In the genomic region with DNA sequence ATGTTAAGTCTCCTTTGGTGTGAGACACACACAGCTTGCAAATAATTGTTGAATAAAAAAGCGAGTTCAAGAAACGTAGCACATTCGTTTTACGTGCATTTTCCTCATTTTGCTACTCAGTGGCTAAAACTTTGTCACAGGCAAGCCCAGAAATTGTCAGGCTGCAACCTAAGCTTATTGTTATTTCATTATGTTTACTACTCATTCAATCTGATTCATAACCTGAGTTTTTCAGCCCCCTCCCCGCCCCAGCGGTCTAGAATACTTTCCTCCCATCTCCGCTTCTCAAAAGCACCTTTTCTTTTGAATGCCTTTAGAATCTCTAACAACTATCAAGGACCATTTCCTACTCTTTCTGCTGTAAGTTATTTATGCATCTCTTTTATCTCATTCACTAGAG, we compare ENCODE assay signal across 8 cellular contexts.
DNase-seq lines count a peak whose midpoint lies in the region; ATAC-seq and TF ChIP-seq lines count a peak whose summit lies in the region.

No MANE protein-coding gene starts in this region.

- H3K4me1 ChIP-seq in ACC112 (ENCODE audit: control insufficient read depth, insufficient read depth, low read length, unreplicated experiment) (peaks cover 29% of the 10 kb centered on the region), KMS-11 (ENCODE audit: low read depth, poor library complexity, severe bottlenecking) (peaks cover 47% of the 10 kb centered on the region), muscle layer of duodenum (ENCODE audit: control insufficient read depth in 1 of 2, insufficient read depth in 2 of 2, low read length in 2 of 2) (peaks cover 19 to 52% of the 10 kb centered on the region in 2 donors)

- no peak for TF ChIP-seq CTCF in KMS-11 (conservative IDR thresholded peaks at IDR 0.05; ENCODE audit: low read depth, low read length)

- DNase-seq in caudate nucleus (lab: John Stamatoyannopoulos, UW), result no peak
- no peak for DNase-seq in SHP77 (lab: John Stamatoyannopoulos, UW)
- no peak for DNase-seq in activated CD8-positive, alpha-beta memory T cell treated with anti-CD3 and anti-CD28 coated beads, Interleukin-2, amount 50 U/mL, for 48 hours

- peak overlapping the region; percentile 92; the same call in 1 of the 2 replicates for H3K9ac ChIP-seq in KMS-11

- H3K27ac ChIP-seq in ACC112 (ENCODE audit: low read depth, low read length), result peak overlapping the region; percentile 85; the same call in 1 of the 2 replicates
- peak overlapping the region; percentile 80; the same call in 1 of the 2 replicates for H3K27ac ChIP-seq in KMS-11
- peak overlapping the region; percentile 72 for H3K27ac ChIP-seq in caudate nucleus (ENCODE audit: low read depth, low read length)
- H3K27ac ChIP-seq in muscle layer of duodenum (ENCODE audit: low read length), result peak overlapping the region; percentile 83

- H3K4me3 ChIP-seq in ACC112 (ENCODE audit: low read depth, low read length) (peak overlapping the region; percentile 98), KMS-11 (IDR thresholded peaks at IDR 0.05; ENCODE audit: insufficient read depth, low read depth, low read length) (peak overlapping the region; percentile 79), muscle layer of duodenum (ENCODE audit: low read depth in 1 of 2, low read length in 2 of 2) (peak overlapping the region; percentile 96 to 98)

- H3K79me2 ChIP-seq in ACC112 (ENCODE audit: control insufficient read depth, insufficient read depth, low read length, unreplicated experiment) (peaks cover 57% of the 10 kb centered on the region), KMS-11 (ENCODE audit: insufficient read depth, low read depth) (peaks cover 58% of the 10 kb centered on the region)

- no peak for ATAC-seq in GM18502 (IDR thresholded peaks at IDR 0.05; ENCODE audit: poor library complexity, unreplicated experiment)
- ATAC-seq in GM18870 (IDR thresholded peaks at IDR 0.05; ENCODE audit: unreplicated experiment), result no peak

- no peaks in the 10 kb centered on the region for H3K9me3 ChIP-seq in muscle layer of duodenum (ENCODE audit: control insufficient read depth in 1 of 2, low read length in 2 of 2)

- H3K27me3 ChIP-seq in ACC112 (ENCODE audit: insufficient read depth, low read length), result no peaks in the 10 kb centered on the region
- H3K27me3 ChIP-seq in KMS-11 (ENCODE audit: insufficient read depth, low read depth), result no peaks in the 10 kb centered on the region
- no peaks in the 10 kb centered on the region for H3K27me3 ChIP-seq in muscle layer of duodenum (ENCODE audit: low read depth, low read length)

- H4K20me1 ChIP-seq in KMS-11 (ENCODE audit: insufficient read depth), result peaks cover 26% of the 10 kb centered on the region; the same call in 1 of the 2 replicates

- H3K36me3 ChIP-seq in ACC112 (ENCODE audit: insufficient read depth, low read length) (peaks cover 10% of the 10 kb centered on the region; the same call in 1 of the 2 replicates), KMS-11 (ENCODE audit: insufficient read depth) (0 out of 2 replicates have a peak, but pooled peaks cover 3% of the 10 kb centered on the region), muscle layer of duodenum (ENCODE audit: control insufficient read depth in 1 of 2, insufficient read depth in 2 of 2, low read length in 2 of 2) (peaks cover 0 to 8% of the 10 kb centered on the region in 2 donors)

- peak overlapping the region; percentile 87 for H3K4me2 ChIP-seq in KMS-11

- no peak overlapping the region for H2AFZ ChIP-seq in ACC112 (ENCODE audit: low read length, unreplicated experiment)
- no peak overlapping the region for H2AFZ ChIP-seq in KMS-11 (ENCODE audit: low read depth)
